In genomic region chr16:66682271-66682670, GRCh38 we compare ENCODE assay signal across 1 cellular context.
TF ChIP-seq lines count a peak whose summit lies in the region.

No MANE protein-coding gene starts in this region.

TF ChIP-seq in HCT116, 20 proteins besides CTCF, POLR2A, EP300 and RAD21 (continued from another document):
- no peak for TF ChIP-seq CBX3 (IDR thresholded peaks at IDR 0.05; ENCODE audit: low read depth)
- TF ChIP-seq YY1 (IDR thresholded peaks at IDR 0.05; ENCODE audit: extremely low read depth, insufficient replicate concordance, low read depth, low read length): no peak
